ENCODE assay signal across 8 cellular contexts in genomic region chr5:112921031-112921832, GRCh38. TPM values are rescaled to one million over a fixed set of nuclear protein-coding genes. Genes with fewer than 3 reads are reported as not detected.
DNase-seq lines count a peak whose midpoint lies in the region; TF ChIP-seq lines count a peak whose summit lies in the region.

No MANE protein-coding gene starts in this region.

- peak overlapping the region; percentile 85 for H3K4me3 ChIP-seq in Karpas-422 (ENCODE audit: low read length)
- H3K4me3 ChIP-seq in SU-DHL-6 (ENCODE audit: insufficient read depth, low read length, poor library complexity, severe bottlenecking) = peak overlapping the region; percentile 85
- peak overlapping the region; percentile 98 for H3K4me3 ChIP-seq in left ventricle myocardium inferior

- H3K4me2 ChIP-seq in Karpas-422 (ENCODE audit: low read depth, low read length, poor library complexity, severe bottlenecking) = peak overlapping the region; percentile 94
- peak overlapping the region; percentile 73 for H3K4me2 ChIP-seq in SU-DHL-6 (ENCODE audit: low read depth, low read length, poor library complexity, severe bottlenecking)

- H3K4me1 ChIP-seq in Karpas-422 (ENCODE audit: low read length) (peaks cover 60% of the 10 kb centered on the region), left ventricle myocardium inferior (peaks cover 68% of the 10 kb centered on the region)

- peaks cover 57% of the 10 kb centered on the region for H3K79me2 ChIP-seq in Karpas-422 (ENCODE audit: low read length)
- H3K79me2 ChIP-seq in SU-DHL-6 (ENCODE audit: insufficient read depth, low read length) = peaks cover 49% of the 10 kb centered on the region

- H2AFZ ChIP-seq in Karpas-422 (ENCODE audit: low read length) = peak overlapping the region; percentile 67; the same call in 1 of the 2 replicates
- H2AFZ ChIP-seq in SU-DHL-6 (ENCODE audit: low read depth, low read length, severe bottlenecking) = peak overlapping the region; percentile 57

- H3K9ac ChIP-seq in Karpas-422 (ENCODE audit: low read length) = peak overlapping the region; percentile 98
- peak overlapping the region; percentile 89 for H3K9ac ChIP-seq in SU-DHL-6 (ENCODE audit: low read length)

- peaks cover 38% of the 10 kb centered on the region for H3F3A ChIP-seq in SU-DHL-6 (ENCODE audit: insufficient read depth)

- H3K9me2 ChIP-seq in Karpas-422 (replicated peaks; ENCODE audit: insufficient read depth, low read length) (no peaks in the 10 kb centered on the region), SU-DHL-6 (replicated peaks; ENCODE audit: insufficient read depth, low read length) (no peaks in the 10 kb centered on the region)

- no peaks in the 10 kb centered on the region for H3K27me3 ChIP-seq in Karpas-422 (ENCODE audit: low read length)
- no peaks in the 10 kb centered on the region for H3K27me3 ChIP-seq in SU-DHL-6 (ENCODE audit: low read length)
- H3K27me3 ChIP-seq in left ventricle myocardium inferior (ENCODE audit: low read depth) = no peaks in the 10 kb centered on the region

- TF ChIP-seq CTCF in SU-DHL-6 (IDR thresholded peaks at IDR 0.05; ENCODE audit: insufficient read depth, low read length, poor library complexity, severe bottlenecking) (no peak), left ventricle myocardium inferior (IDR thresholded peaks at IDR 0.05; ENCODE audit: borderline replicate concordance) (peak; percentile 13)

- DNase-seq in G401 (ENCODE audit: low spot score) (peak; percentile 54), GOT3 (lab: John Stamatoyannopoulos, UW) (peak; percentile 27), Karpas-422 (peak; percentile 76), amniotic stem cell (lab: John Stamatoyannopoulos, UW) (peak; percentile 40), left ventricle myocardium inferior (peak; percentile 75), posterior cingulate gyrus (peak; percentile 39 to 95 (median 56)), NCI-H1048 (lab: John Stamatoyannopoulos, UW) (no peak)

- intact Hi-C loops in left ventricle myocardium inferior (cut with micrococcal nuclease) = no loop called here
- intact Hi-C loops in posterior cingulate gyrus (cut with DNase I) = loop anchor here (5.0 kb wide), 2 partner anchors 56 to 164 kb away; partner anchors contain the start of gene DCP2

- in situ Hi-C loops in G401 (cut with HindIII; ENCODE audit: low sequenced_read_pairs) = no loop called here

- no peaks in the 10 kb centered on the region for H4K20me1 ChIP-seq in Karpas-422 (ENCODE audit: insufficient read depth, low read depth, low read length)
- H4K20me1 ChIP-seq in SU-DHL-6 (ENCODE audit: low read depth, low read length) = no peaks in the 10 kb centered on the region

- H3K36me3 ChIP-seq in Karpas-422 (ENCODE audit: insufficient read depth, low read length) (peaks cover 40% of the 10 kb centered on the region), SU-DHL-6 (ENCODE audit: low read length) (peaks cover 14% of the 10 kb centered on the region), left ventricle myocardium inferior (peaks cover 22% of the 10 kb centered on the region)

- peak overlapping the region; percentile 63 for H3K27ac ChIP-seq in Karpas-422 (ENCODE audit: low read length)
- H3K27ac ChIP-seq in SU-DHL-6 (ENCODE audit: low read depth, low read length) = peak overlapping the region; percentile 66
- H3K27ac ChIP-seq in left ventricle myocardium inferior (replicated peaks) = peak overlapping the region; percentile 99

- no peaks in the 10 kb centered on the region for H3K9me3 ChIP-seq in Karpas-422 (ENCODE audit: low read length)
- no peaks in the 10 kb centered on the region for H3K9me3 ChIP-seq in SU-DHL-6 (ENCODE audit: insufficient read depth, low read length)
- no peaks in the 10 kb centered on the region for H3K9me3 ChIP-seq in left ventricle myocardium inferior (replicated peaks)

RNA-seq across cellular contexts. Expression of gene REEP5, which starts 0.8 kb away (rescaled TPM):
- total RNA-seq in G401 (2014; rRNA removed; shearing (Covaris generic)) = 17.5 and 18.7 TPM in 2 replicates
- total RNA-seq in Karpas-422 (2014; rRNA removed; shearing (Covaris generic); ENCODE audit: low replicate concordance) = 127 and 197 TPM in 2 replicates
- 137 TPM for total RNA-seq in left ventricle myocardium inferior

RNA-seq across cellular contexts. Expression of gene DCP2, which starts 55.4 kb away (rescaled TPM):
- 19.1 and 27.7 TPM in 2 replicates for total RNA-seq in G401 (2014; rRNA removed; shearing (Covaris generic))
- 74.2 and 128 TPM in 2 replicates for total RNA-seq in Karpas-422 (2014; rRNA removed; shearing (Covaris generic); ENCODE audit: low replicate concordance)
- 19.2 TPM for total RNA-seq in left ventricle myocardium inferior
